In the genomic region with DNA sequence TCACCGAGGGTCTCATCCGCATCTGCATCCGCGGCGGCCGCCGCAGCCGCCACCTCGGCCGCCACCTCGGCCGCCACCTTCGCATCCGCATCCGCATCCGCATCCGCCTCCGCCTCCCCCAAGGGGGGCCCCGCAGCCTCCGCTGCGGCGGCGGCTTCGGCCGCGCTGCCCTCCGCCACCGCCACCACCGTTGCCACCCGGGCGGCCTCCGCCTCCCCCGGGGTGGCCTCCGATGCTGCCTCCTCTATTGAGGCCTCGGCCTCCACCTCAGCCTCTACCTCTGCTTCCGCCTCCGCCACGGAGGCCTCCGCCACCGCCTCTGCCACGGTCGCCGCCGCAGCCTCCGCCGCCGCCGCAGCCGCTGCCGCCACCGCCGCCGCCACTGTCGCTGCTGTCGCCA, we compare ENCODE assay signal across 2 cellular contexts. TPM values are rescaled to one million over a fixed set of nuclear protein-coding genes. Genes with fewer than 3 reads are reported as not detected.
"Had no signal": no experiment of that assay in that cellular context is flagged by ENCODE, and none has a peak within 500 bp of the region (broad histone marks: within the 10 kb centered on the region; RNA-seq: fewer than 3 reads in every experiment).

TSS of gene PABPC1L2A (minus strand) at position 101 of the 400 bp plus-strand sequence. CDS start 126 bp downstream, outside the sequence.

RNA-seq across cellular contexts. Expression of gene PABPC1L2A, which starts in this region (rescaled TPM):
- total RNA-seq: G401, GM12878 had no signal
- polyA plus RNA-seq: GM12878 had no signal
